In the genomic region with DNA sequence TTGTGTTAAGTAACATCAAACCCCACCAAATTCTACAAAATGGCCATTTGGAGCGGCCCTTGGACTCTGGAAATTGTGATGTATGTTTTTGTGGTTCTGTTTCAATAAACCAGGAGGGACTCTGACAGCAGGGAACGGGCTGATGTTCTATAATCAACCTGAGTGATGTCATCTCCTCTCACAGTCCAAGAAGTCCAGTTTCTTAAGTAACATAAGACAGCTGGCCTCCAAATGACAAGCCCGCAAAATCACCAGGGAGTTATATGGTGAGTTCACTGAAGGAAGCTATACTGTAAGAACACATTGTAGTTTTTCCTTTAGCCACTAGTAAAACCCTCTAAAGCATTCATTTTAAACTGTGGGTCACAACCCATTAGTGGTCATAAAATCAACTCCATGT, we compare ENCODE assay signal across 13 cellular contexts. TPM values are rescaled to one million over a fixed set of nuclear protein-coding genes. Genes with fewer than 3 reads are reported as not detected.
DNase-seq lines count a peak whose midpoint lies in the region; ATAC-seq and TF ChIP-seq lines count a peak whose summit lies in the region.
"Had no signal": no experiment of that assay in that cellular context is flagged by ENCODE, and none has a peak within 500 bp of the region (broad histone marks: within the 10 kb centered on the region; RNA-seq: fewer than 3 reads in every experiment).

No MANE protein-coding gene starts in this region.

- DNase-seq in mammary epithelial cell, result no peak
- no peak for DNase-seq in MCF 10A (ENCODE audit: unreplicated experiment)
- DNase-seq in SW480 (ENCODE audit: low spot score), result peak; percentile 23
- peak; percentile 36 for DNase-seq in hepatocyte (ENCODE audit: low spot score)
- no peak for DNase-seq in stimulated activated naive CD4-positive, alpha-beta T cell (lab: John Stamatoyannopoulos, UW)
- no peak for DNase-seq in endothelial cell (ENCODE audit: low spot score)
- DNase-seq: activated naive CD4-positive, alpha-beta T cell treated with anti-CD3 and anti-CD28 coated beads, Interleukin-2, amount 10 ng/mL, durations not matched to agents 7 days and 5 days; NCI-H774; SHP77 treated with DMSO at 0.1 percent for 48 hours; upper lobe of right lung had no signal

- no peak for TF ChIP-seq CTCF in mammary epithelial cell (conservative IDR thresholded peaks at IDR 0.05 in 1 of 2, IDR thresholded peaks at IDR 0.05 in 1 of 2; ENCODE audit: extremely low read depth in 1 of 2, insufficient read depth in 1 of 2, low read depth in 1 of 2, low read length in 2 of 2)
- no peak for TF ChIP-seq CTCF in MCF 10A (IDR thresholded peaks at IDR 0.05; ENCODE audit: unreplicated experiment)
- no peak for TF ChIP-seq CTCF in hepatocyte (IDR thresholded peaks at IDR 0.05; ENCODE audit: poor library complexity)
- TF ChIP-seq CTCF in endothelial cell (IDR thresholded peaks at IDR 0.05; ENCODE audit: unreplicated experiment), result no peak

- H2AFZ ChIP-seq in mammary epithelial cell (ENCODE audit: low read depth, low read length), result no peak overlapping the region
- H2AFZ ChIP-seq in hepatocyte, result no peak overlapping the region

- dilution Hi-C loops in mammary epithelial cell (cut with HindIII; ENCODE audit: low sequenced_read_pairs), result loop anchor here (5.0 kb wide), 1 partner anchor 36 kb away; a partner anchor contains a TSS

- intact Hi-C loops in mammary epithelial cell (cut with micrococcal nuclease) (no loop called here), MCF 10A (cut with micrococcal nuclease) (no loop called here)

- no peaks in the 10 kb centered on the region for H3K9me3 Mint-ChIP-seq in MCF 10A (ENCODE audit: unreplicated experiment)
- H3K9me3 Mint-ChIP-seq in endothelial cell (ENCODE audit: unreplicated experiment), result no peaks in the 10 kb centered on the region
- H3K9me3 Mint-ChIP-seq: activated naive CD4-positive, alpha-beta T cell treated with anti-CD3 and anti-CD28 coated beads, Interleukin-2, amount 10 ng/mL, durations not matched to agents 7 days and 5 days; neural crest cell had no signal

- H3K4me3 Mint-ChIP-seq in MCF 10A (ENCODE audit: unreplicated experiment) (no peak overlapping the region), endothelial cell (ENCODE audit: unreplicated experiment) (no peak overlapping the region)
- H3K4me3 Mint-ChIP-seq: activated naive CD4-positive, alpha-beta T cell treated with anti-CD3 and anti-CD28 coated beads, Interleukin-2, amount 10 ng/mL, durations not matched to agents 7 days and 5 days; neural crest cell had no signal

- H3K36me3 ChIP-seq in mammary epithelial cell (ENCODE audit: insufficient read depth, low read length) (peaks cover 15% of the 10 kb centered on the region), hepatocyte (replicated peaks; ENCODE audit: insufficient read depth, low read depth) (no peaks in the 10 kb centered on the region), stomach smooth muscle (ENCODE audit: control insufficient read depth in 2 of 2, insufficient read depth in 2 of 2, low read length in 2 of 2) (peaks cover 22 to 28% of the 10 kb centered on the region in 2 donors)

- H3K4me1 ChIP-seq in mammary epithelial cell (ENCODE audit: insufficient read depth, low read length) (peaks cover 53% of the 10 kb centered on the region), hepatocyte (ENCODE audit: insufficient read depth) (peaks cover 14% of the 10 kb centered on the region), stomach smooth muscle (ENCODE audit: control insufficient read depth, insufficient read depth, low read length) (peaks cover 3% of the 10 kb centered on the region)

- no peaks in the 10 kb centered on the region for H3K27me3 Mint-ChIP-seq in MCF 10A (ENCODE audit: insufficient read depth, unreplicated experiment)
- H3K27me3 Mint-ChIP-seq in endothelial cell (ENCODE audit: unreplicated experiment), result no peaks in the 10 kb centered on the region

- H3K27ac ChIP-seq in mammary epithelial cell (ENCODE audit: insufficient read depth, low read depth, low read length), result peak overlapping the region; percentile 40
- H3K27ac ChIP-seq in hepatocyte, result peak overlapping the region; percentile 77
- H3K27ac ChIP-seq in stomach smooth muscle (ENCODE audit: low read length), result peak overlapping the region; percentile 37
- H3K27ac ChIP-seq: upper lobe of right lung had no signal

- in situ Hi-C loops in mammary epithelial cell (cut with MboI; ENCODE audit: low sequenced_read_pairs in 2 of 2), result no loop called here

- no peaks in the 10 kb centered on the region for H3K9me3 ChIP-seq in mammary epithelial cell (replicated peaks; ENCODE audit: insufficient read depth, low read length)
- H3K9me3 ChIP-seq in hepatocyte (ENCODE audit: low read depth), result no peaks in the 10 kb centered on the region
- H3K9me3 ChIP-seq in stomach smooth muscle (ENCODE audit: control insufficient read depth in 2 of 2, low read length in 2 of 2), result no peaks in the 10 kb centered on the region
- H3K9me3 ChIP-seq: upper lobe of right lung had no signal

- POLR2A ChIA-PET in MCF 10A (lab: Yijun Ruan, JAX), result interaction anchor here (1.6 kb wide), 1 partner anchor 35 kb away, joined by 7 read pairs; a partner anchor contains a TSS

- H3K4me1 Mint-ChIP-seq in MCF 10A (ENCODE audit: insufficient read depth, unreplicated experiment) (peaks cover 33% of the 10 kb centered on the region), endothelial cell (ENCODE audit: unreplicated experiment) (peaks cover 23% of the 10 kb centered on the region)

- H3K36me3 Mint-ChIP-seq in MCF 10A (ENCODE audit: insufficient read depth, unreplicated experiment) (peaks cover 68% of the 10 kb centered on the region), endothelial cell (ENCODE audit: low read depth, unreplicated experiment) (peaks cover 4% of the 10 kb centered on the region)

- CTCF ChIA-PET in mammary epithelial cell (lab: Charles Lee; ENCODE audit: low non-redundant PET), result no interaction called here
- CTCF ChIA-PET in MCF 10A (lab: Yijun Ruan, JAX), result interaction anchor here (1.6 kb wide), 1 partner anchor 215 kb away, joined by 5 read pairs; no protein-coding TSS in a partner anchor

- H3K27me3 ChIP-seq in mammary epithelial cell (ENCODE audit: insufficient read depth, low read length) (no peaks in the 10 kb centered on the region), hepatocyte (no peaks in the 10 kb centered on the region), stomach smooth muscle (ENCODE audit: control insufficient read depth in 1 of 2, insufficient read depth in 2 of 2, low read length in 2 of 2) (no peaks in the 10 kb centered on the region)
- H3K27me3 ChIP-seq: upper lobe of right lung had no signal

- H3K27ac Mint-ChIP-seq in MCF 10A (ENCODE audit: low read depth, unreplicated experiment) (no peak overlapping the region), endothelial cell (ENCODE audit: unreplicated experiment) (no peak overlapping the region)
- H3K27ac Mint-ChIP-seq: activated naive CD4-positive, alpha-beta T cell treated with anti-CD3 and anti-CD28 coated beads, Interleukin-2, amount 10 ng/mL, durations not matched to agents 7 days and 5 days had no signal

- ATAC-seq in HG02852 (IDR thresholded peaks at IDR 0.05; ENCODE audit: unreplicated experiment), result no peak
- ATAC-seq: upper lobe of right lung had no signal

- H3K79me2 ChIP-seq in mammary epithelial cell (ENCODE audit: insufficient read depth, low read length) (no peaks in the 10 kb centered on the region), hepatocyte (no peaks in the 10 kb centered on the region)

- 87% methylated on average over 3 of the region's 3 CpGs for WGBS in mammary epithelial cell (ENCODE audit: low coverage, missing lambda C conversion rate)
- WGBS in hepatocyte (ENCODE audit: low lambda C conversion rate, missing lambda C conversion rate), result 64% methylated on average over 3 of the region's 3 CpGs

- no peaks in the 10 kb centered on the region for H4K20me1 ChIP-seq in mammary epithelial cell (ENCODE audit: insufficient read depth, low read length)
- no peaks in the 10 kb centered on the region for H4K20me1 ChIP-seq in hepatocyte (ENCODE audit: insufficient read depth, poor library complexity, severe bottlenecking)

- H3K4me3 ChIP-seq in mammary epithelial cell (replicated peaks in 1 of 3; ENCODE audit: insufficient read depth in 1 of 3, low read depth in 2 of 3, low read length in 3 of 3), result no peak overlapping the region
- no peak overlapping the region for H3K4me3 ChIP-seq in hepatocyte
- H3K4me3 ChIP-seq in stomach smooth muscle (ENCODE audit: low read length in 2 of 2), result no peak overlapping the region
- H3K4me3 ChIP-seq: upper lobe of right lung had no signal

- BruUV-seq in mammary epithelial cell (replicated peaks; lab: Mats Ljungman, UMichigan), result no TSS peak
- BruUV-seq in MCF 10A (replicated peaks; lab: Mats Ljungman, UMichigan), result no TSS peak

- no peaks in the 10 kb centered on the region for H3K9me2 ChIP-seq in hepatocyte (replicated peaks; ENCODE audit: insufficient read depth)

- H3K4me2 ChIP-seq in mammary epithelial cell (ENCODE audit: insufficient read depth, low read depth, low read length) (peak overlapping the region; percentile 59), hepatocyte (no peak overlapping the region)

- no peak overlapping the region for H3K9ac ChIP-seq in mammary epithelial cell (ENCODE audit: insufficient read depth, low read length)
- no peak overlapping the region for H3K9ac ChIP-seq in stomach smooth muscle (ENCODE audit: low read length in 2 of 2)

RNA-seq across cellular contexts. Expression of a gene that starts 34.0 kb away (rescaled TPM):
- total RNA-seq in mammary epithelial cell (10 to 100 TPM; 70.0 to 75.5 TPM), MCF 10A (2022) (163 and 184 TPM in 2 replicates), hepatocyte (51.1 and 59.0 TPM in 2 replicates), endothelial cell (ENCODE audit: unreplicated experiment) (33.7 TPM)
- polyA plus RNA-seq in mammary epithelial cell (49.0 TPM), hepatocyte (53.1 and 60.8 TPM in 2 replicates)
- polyA minus RNA-seq in mammary epithelial cell, result 64.4 TPM

Comparison
In these comparisons a context has a peak if more than half of its experiments do, and no peak if none do; other contexts are left out.
1. DNase-seq: peak in SW480 (single experiment) and hepatocyte (single experiment); none in mammary epithelial cell (single experiment), MCF 10A (single experiment), stimulated activated naive CD4-positive, alpha-beta T cell (0 of 6) and endothelial cell (single experiment).
2. Peak in every context shown above with its lines, with median percentiles within 50 percentile points of each other: H3K27ac ChIP-seq.